9 cellular contexts compared by ENCODE assay signal in the genomic region with DNA sequence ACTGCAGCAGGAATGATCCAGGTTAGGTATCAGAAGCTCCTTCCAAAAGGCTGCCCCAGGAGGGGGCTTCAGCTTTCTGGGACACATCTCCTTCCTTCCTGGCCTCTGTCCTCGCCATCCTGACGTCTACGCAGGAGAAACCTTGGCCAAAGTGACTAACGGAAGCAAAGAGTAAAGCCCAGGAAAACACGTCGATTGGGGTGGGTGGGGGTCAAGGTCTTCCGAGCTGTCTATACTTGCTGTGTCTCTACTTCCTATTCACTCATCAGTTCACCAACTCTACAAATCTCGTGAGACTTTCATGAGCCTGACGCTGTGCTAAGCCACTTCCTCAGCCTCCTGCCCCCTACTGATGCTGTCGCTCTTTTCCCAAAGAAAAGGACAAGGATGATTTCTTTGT.
DNase-seq lines count a peak whose midpoint lies in the region; FAIRE-seq and TF ChIP-seq lines count a peak whose summit lies in the region.
"Had no signal": no experiment of that assay in that cellular context is flagged by ENCODE, and none has a peak within 500 bp of the region (broad histone marks: within the 10 kb centered on the region; RNA-seq: fewer than 3 reads in every experiment).

No MANE protein-coding gene starts in this region.

- H3K9me3 ChIP-seq in astrocyte (ENCODE audit: insufficient read depth, low read depth, low read length) (no peaks in the 10 kb centered on the region), osteoblast (ENCODE audit: low read depth, low read length) (no peaks in the 10 kb centered on the region)
- H3K9me3 ChIP-seq: neutrophil had no signal

- H3K9ac ChIP-seq in astrocyte (ENCODE audit: low read length), result peak overlapping the region; percentile 29

- peak; percentile 4 for TF ChIP-seq CTCF in GM13977 (IDR thresholded peaks at IDR 0.05; ENCODE audit: extremely low read depth, insufficient read depth, missing control alignments)
- no peak for TF ChIP-seq CTCF in astrocyte (IDR thresholded peaks at IDR 0.05; ENCODE audit: insufficient read depth, low read depth, low read length)
- no peak for TF ChIP-seq CTCF in osteoblast (IDR thresholded peaks at IDR 0.05; ENCODE audit: extremely low read depth, low read depth, low read length)

- no peak overlapping the region for H3K4me3 Mint-ChIP-seq in astrocyte (ENCODE audit: unreplicated experiment)

- peak overlapping the region; percentile 11 for H3K27ac ChIP-seq in astrocyte (ENCODE audit: low read depth, low read length)
- peak overlapping the region; percentile 29 for H3K27ac ChIP-seq in osteoblast (ENCODE audit: low read depth, low read length)
- H3K27ac ChIP-seq: neutrophil had no signal

- no peak overlapping the region for H3K27ac Mint-ChIP-seq in astrocyte (ENCODE audit: unreplicated experiment)

- H3K4me1 Mint-ChIP-seq in astrocyte (ENCODE audit: low read depth, unreplicated experiment), result peaks cover 44% of the 10 kb centered on the region

- in situ Hi-C loops in GM13977 (cut with MboI; ENCODE audit: low pct_unique_long_range_greater_than_20kb, low sequenced_read_pairs, unreplicated experiment), result no loop called here

- H3K4me1 ChIP-seq in astrocyte (ENCODE audit: insufficient read depth, low read length), result peaks cover 23% of the 10 kb centered on the region
- peaks cover 28% of the 10 kb centered on the region for H3K4me1 ChIP-seq in osteoblast (ENCODE audit: insufficient read depth, low read length)

- H3K4me2 ChIP-seq in astrocyte (ENCODE audit: low read length) (peak overlapping the region; percentile 56), osteoblast (ENCODE audit: insufficient read depth, low read length) (peak overlapping the region; percentile 18)

- peaks cover 27% of the 10 kb centered on the region for H4K20me1 ChIP-seq in astrocyte (ENCODE audit: insufficient read depth, low read length)
- H4K20me1 ChIP-seq in osteoblast (ENCODE audit: insufficient read depth, low read length), result no peaks in the 10 kb centered on the region

- peak; percentile 31 for FAIRE-seq in HTR-8/SVneo (lab: Jason Lieb, UNC)
- FAIRE-seq in astrocyte (lab: Jason Lieb, UNC), result no peak

- peaks cover 4% of the 10 kb centered on the region for H3K9me3 Mint-ChIP-seq in astrocyte (ENCODE audit: unreplicated experiment)

- DNase-seq in GM13977 (ENCODE audit: low spot score) (peak; percentile 37), HTR-8/SVneo (ENCODE audit: insufficient read length, low spot score) (no peak), astrocyte (ENCODE audit: low read depth) (no peak), osteoblast (ENCODE audit: insufficient read length, low spot score, missing footprints) (no peak), NCI-H146 (lab: John Stamatoyannopoulos, UW) (no peak), SW480 (ENCODE audit: low spot score) (no peak), DMS53 treated with DMSO at 0.1 percent for 48 hours (lab: John Stamatoyannopoulos, UW; ENCODE audit: unreplicated experiment) (no peak), DMS114 treated with DMSO at 0.1 percent for 48 hours (lab: John Stamatoyannopoulos, UW; ENCODE audit: unreplicated experiment) (no peak)

- H3K79me2 ChIP-seq in astrocyte (ENCODE audit: insufficient read depth, low read length), result no peaks in the 10 kb centered on the region
- H3K79me2 ChIP-seq in osteoblast (ENCODE audit: insufficient read depth, low read length), result no peaks in the 10 kb centered on the region

- peaks cover 2% of the 10 kb centered on the region for H3K27me3 Mint-ChIP-seq in astrocyte (ENCODE audit: low read depth, unreplicated experiment)

- H3K36me3 Mint-ChIP-seq in astrocyte (ENCODE audit: low read depth, unreplicated experiment), result peaks cover 18% of the 10 kb centered on the region

- H3K36me3 ChIP-seq in astrocyte (ENCODE audit: insufficient read depth, low read length) (peaks cover 5% of the 10 kb centered on the region), osteoblast (ENCODE audit: insufficient read depth, low read length) (no peaks in the 10 kb centered on the region)
- H3K36me3 ChIP-seq: neutrophil had no signal

- H3K27me3 ChIP-seq in astrocyte (ENCODE audit: insufficient read depth, low read length), result no peaks in the 10 kb centered on the region
- H3K27me3 ChIP-seq in osteoblast (ENCODE audit: insufficient read depth, low read length), result no peaks in the 10 kb centered on the region

- H3K4me3 ChIP-seq in astrocyte (ENCODE audit: insufficient read depth, low read depth, low read length), result no peak overlapping the region
- no peak overlapping the region for H3K4me3 ChIP-seq in osteoblast (ENCODE audit: insufficient read depth, low read length)

- H2AFZ ChIP-seq in astrocyte (ENCODE audit: low read depth, low read length) (no peak overlapping the region), osteoblast (ENCODE audit: low read length) (no peak overlapping the region)
